ENCODE assay signal across 8 cellular contexts in genomic region chr3:11510001-11510760, GRCh38.
DNase-seq lines count a peak whose midpoint lies in the region; TF ChIP-seq lines count a peak whose summit lies in the region.

No MANE protein-coding gene starts in this region.

- intact Hi-C loops in A673 (cut with micrococcal nuclease; ENCODE audit: unreplicated experiment), result loop anchor here (10.0 kb wide), 1 partner anchor 135 kb away; the partner anchor contains the start of gene VGLL4
- intact Hi-C loops in dorsolateral prefrontal cortex (cut with DNase I), result no loop called here

- H3K27me3 ChIP-seq in A673 (replicated peaks; ENCODE audit: insufficient read depth, low read depth, low read length, poor library complexity) (no peaks in the 10 kb centered on the region), dorsolateral prefrontal cortex (no peaks in the 10 kb centered on the region)

- H3K4me1 ChIP-seq in A673 (ENCODE audit: insufficient read depth, low read length, poor library complexity, severe bottlenecking), result peaks cover 46% of the 10 kb centered on the region

- no peaks in the 10 kb centered on the region for H3K9me3 Mint-ChIP-seq in neural crest cell
- no peaks in the 10 kb centered on the region for H3K9me3 Mint-ChIP-seq in activated CD4-positive, alpha-beta memory T cell treated with anti-CD3 and anti-CD28 coated beads, Interleukin-2, amount 10 ng/mL, durations not matched to agents 7 days and 5 days

- CTCF ChIA-PET in A673 (lab: Charles Lee), result no interaction called here
- CTCF ChIA-PET in activated CD4-positive, alpha-beta memory T cell treated with anti-CD3 and anti-CD28 coated beads, Interleukin-2, amount 10 ng/mL, durations not matched to agents 7 days and 5 days (lab: Charles Lee), result no interaction called here

- DNase-seq in A673 (ENCODE audit: low spot score) (peak; percentile 29), NCI-H2171 treated with DMSO at 0.1 percent for 48 hours (lab: John Stamatoyannopoulos, UW) (peak; percentile 86), dorsolateral prefrontal cortex (peak in 1 of 10 donors; percentile 46), neural crest cell (ENCODE audit: low read depth, low spot score) (peak; percentile 56), SKM-1 (lab: John Stamatoyannopoulos, UW; ENCODE audit: unreplicated experiment) (no peak), T1000 (lab: John Stamatoyannopoulos, UW) (no peak), mucosa of gallbladder (ENCODE audit: low spot score) (no peak)
- DNase-seq in activated CD4-positive, alpha-beta memory T cell treated with anti-CD3 and anti-CD28 coated beads, Interleukin-2, amount 10 ng/mL, durations not matched to agents 7 days and 5 days, result no peak

- H3K27ac ChIP-seq in A673 (ENCODE audit: low read depth, low read length, poor library complexity, severe bottlenecking), result peak overlapping the region; percentile 71
- peak overlapping the region in 54 of 59 donors; percentile 1 to 86 (median 68) for H3K27ac ChIP-seq in dorsolateral prefrontal cortex

- H3K4me3 Mint-ChIP-seq in neural crest cell, result peak overlapping the region; percentile 83
- H3K4me3 Mint-ChIP-seq in activated CD4-positive, alpha-beta memory T cell treated with anti-CD3 and anti-CD28 coated beads, Interleukin-2, amount 10 ng/mL, durations not matched to agents 7 days and 5 days, result no peak overlapping the region

- H3K27ac Mint-ChIP-seq in neural crest cell (ENCODE audit: unreplicated experiment), result peak overlapping the region; percentile 98
- H3K27ac Mint-ChIP-seq in activated CD4-positive, alpha-beta memory T cell treated with anti-CD3 and anti-CD28 coated beads, Interleukin-2, amount 10 ng/mL, durations not matched to agents 7 days and 5 days, result no peak overlapping the region

- BruUV-seq in A673 (replicated peaks; lab: Mats Ljungman, UMichigan), result no TSS peak

- H3K36me3 ChIP-seq in A673 (ENCODE audit: insufficient read depth, low read length, poor library complexity, severe bottlenecking), result no peaks in the 10 kb centered on the region

- peaks cover 57% of the 10 kb centered on the region for H3K4me1 Mint-ChIP-seq in neural crest cell
- peaks cover 10% of the 10 kb centered on the region for H3K4me1 Mint-ChIP-seq in activated CD4-positive, alpha-beta memory T cell treated with anti-CD3 and anti-CD28 coated beads, Interleukin-2, amount 10 ng/mL, durations not matched to agents 7 days and 5 days

- H3K9me3 ChIP-seq in A673 (ENCODE audit: low read depth, low read length, poor library complexity, severe bottlenecking), result no peaks in the 10 kb centered on the region

- TF ChIP-seq CTCF in A673 (conservative IDR thresholded peaks at IDR 0.05; ENCODE audit: low read depth, low read length), result no peak
- TF ChIP-seq CTCF in dorsolateral prefrontal cortex (IDR thresholded peaks at IDR 0.05 in 54 of 56, conservative IDR thresholded peaks at IDR 0.05 in 2 of 56; ENCODE audit: low read depth in 1 of 56, partially characterized antibody in 56 of 56), result no peak
- no peak for TF ChIP-seq CTCF in neural crest cell (conservative IDR thresholded peaks at IDR 0.05)

- no peak overlapping the region for H3K4me3 ChIP-seq in A673 (ENCODE audit: low read depth, low read length, poor library complexity, severe bottlenecking)
- H3K4me3 ChIP-seq in dorsolateral prefrontal cortex, result no peak overlapping the region

- POLR2A ChIA-PET in A673 (lab: Charles Lee; ENCODE audit: low non-redundant PET), result interaction anchor here (0.6 kb wide), 1 partner anchor 13 kb away, joined by 3 read pairs; no protein-coding TSS in a partner anchor
- POLR2A ChIA-PET in activated CD4-positive, alpha-beta memory T cell treated with anti-CD3 and anti-CD28 coated beads, Interleukin-2, amount 10 ng/mL, durations not matched to agents 7 days and 5 days (lab: Charles Lee), result no interaction called here

- H3K27me3 Mint-ChIP-seq in neural crest cell (ENCODE audit: low read depth), result no peaks in the 10 kb centered on the region
- H3K27me3 Mint-ChIP-seq in activated CD4-positive, alpha-beta memory T cell treated with anti-CD3 and anti-CD28 coated beads, Interleukin-2, amount 10 ng/mL, durations not matched to agents 7 days and 5 days, result no peaks in the 10 kb centered on the region

- H3K36me3 Mint-ChIP-seq in neural crest cell (ENCODE audit: low read depth), result peaks cover 10% of the 10 kb centered on the region
- peaks cover 2% of the 10 kb centered on the region for H3K36me3 Mint-ChIP-seq in activated CD4-positive, alpha-beta memory T cell treated with anti-CD3 and anti-CD28 coated beads, Interleukin-2, amount 10 ng/mL, durations not matched to agents 7 days and 5 days (ENCODE audit: low read depth)

Comparison
In these comparisons a context has a peak if more than half of its experiments do, and no peak if none do; other contexts are left out.
1. DNase-seq: peak in A673 (single experiment), NCI-H2171 treated with DMSO at 0.1 percent for 48 hours (single experiment) and neural crest cell (single experiment); none in activated CD4-positive, alpha-beta memory T cell treated with anti-CD3 and anti-CD28 coated beads, Interleukin-2, amount 10 ng/mL, durations not matched to agents 7 days and 5 days (single experiment), SKM-1 (single experiment), T1000 (single experiment) and mucosa of gallbladder (single experiment).